Comparison of ENCODE assay signal across 1 cellular context in the genomic region with DNA sequence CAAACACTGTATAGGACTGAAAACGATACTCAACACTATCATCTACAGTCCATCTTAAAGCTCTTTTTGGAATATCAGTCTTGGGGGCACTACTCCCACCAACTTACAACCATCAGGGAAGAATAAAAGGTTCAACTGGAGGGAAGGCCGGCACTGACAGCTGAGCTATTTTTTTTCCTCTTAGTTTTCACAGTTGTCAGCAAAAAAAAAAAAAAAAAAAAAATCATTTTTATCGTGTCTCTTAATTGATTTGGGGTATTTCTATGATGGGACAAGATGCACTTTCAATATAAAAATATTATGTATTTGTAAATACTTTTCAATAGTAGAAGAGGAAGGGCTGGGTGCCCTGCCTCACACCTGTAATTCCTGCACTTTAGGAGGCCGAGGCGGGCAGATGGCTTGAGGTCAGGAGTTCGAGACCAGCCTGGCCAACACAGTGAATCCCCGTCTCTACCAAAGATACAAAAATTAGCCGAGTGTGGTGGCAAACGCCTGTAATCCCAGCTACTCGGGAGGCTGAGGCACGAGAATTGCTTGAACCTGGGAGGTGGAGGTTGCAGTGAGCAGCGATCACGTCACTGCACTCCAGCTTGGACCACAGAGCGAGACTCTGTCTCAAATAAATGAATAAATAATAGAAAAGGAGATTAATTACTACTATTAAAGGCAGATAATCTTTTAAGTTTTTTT.
TF ChIP-seq lines count a peak whose summit lies in the region.

No MANE protein-coding gene starts in this region.

TF ChIP-seq in endothelial cell of umbilical vein, 7 proteins besides CTCF, POLR2A, EP300 and RAD21:
- TF ChIP-seq FOS (IDR thresholded peaks at IDR 0.05; ENCODE audit: borderline replicate concordance, insufficient read depth, low read length) (no peak), MYC (IDR thresholded peaks at IDR 0.05; ENCODE audit: low read depth, low read length) (no peak), POLR2AphosphoS5 (IDR thresholded peaks at IDR 0.05; ENCODE audit: insufficient read depth, low read depth, low read length) (no peak), EZH2 (IDR thresholded peaks at IDR 0.05; ENCODE audit: borderline replicate concordance, low read depth, low read length, severe bottlenecking) (no peak), JUN (IDR thresholded peaks at IDR 0.05; ENCODE audit: borderline replicate concordance, insufficient read depth, insufficient read length, low read depth) (no peak), GATA2 (IDR thresholded peaks at IDR 0.05; ENCODE audit: insufficient read depth, insufficient read length, low read depth, low read length) (no peak)
